ENCODE assay signal across 8 cellular contexts in genomic region chrY:7275751-7276150, GRCh38.
DNase-seq lines count a peak whose midpoint lies in the region; ATAC-seq and TF ChIP-seq lines count a peak whose summit lies in the region.
"Had no signal": no experiment of that assay in that cellular context is flagged by ENCODE, and none has a peak within 500 bp of the region (broad histone marks: within the 10 kb centered on the region; RNA-seq: fewer than 3 reads in every experiment).

No MANE protein-coding gene starts in this region.

- TF ChIP-seq CTCF in cardiac fibroblast (IDR thresholded peaks at IDR 0.05; ENCODE audit: low read depth, low read length), result no peak

- DNase-seq in CD4-positive, alpha-beta memory T cell, result no peak
- DNase-seq in HS-5 (ENCODE audit: low read depth), result peak; percentile 5
- DNase-seq in cardiac fibroblast (ENCODE audit: low read depth in 2 of 2), result peak; percentile 27 to 46
- no peak for DNase-seq in activated gamma-delta T cell (lab: John Stamatoyannopoulos, UW)
- no peak for DNase-seq in NCI-H1417 (lab: John Stamatoyannopoulos, UW)
- DNase-seq: NCI-H2171 had no signal

- no peaks in the 10 kb centered on the region for H3K9me3 Mint-ChIP-seq in CD4-positive, alpha-beta memory T cell

- peak overlapping the region; percentile 61 for H3K4me3 ChIP-seq in CD4-positive, alpha-beta memory T cell (ENCODE audit: low read length in 2 of 2)
- H3K4me3 ChIP-seq in cardiac fibroblast (replicated peaks in 1 of 2; ENCODE audit: low read depth in 2 of 2, low read length in 2 of 2), result peak overlapping the region; percentile 64 to 65
- peak overlapping the region; percentile 52 to 82 for H3K4me3 ChIP-seq in muscle layer of duodenum (ENCODE audit: low read depth in 1 of 2, low read length in 2 of 2)

- no peak for ATAC-seq in HG02678 (IDR thresholded peaks at IDR 0.05; ENCODE audit: unreplicated experiment)

- POLR2A ChIA-PET in CD4-positive, alpha-beta memory T cell (lab: Charles Lee; ENCODE audit: partially characterized antibody), result interaction anchor here (0.9 to 2.7 kb wide), 5 partner anchors 14 to 36 kb away, joined by 3 to 19 read pairs (median 7); no protein-coding TSS in a partner anchor

- intact Hi-C loops in CD4-positive, alpha-beta memory T cell (cut with micrococcal nuclease), result no loop called here

- H3K4me1 Mint-ChIP-seq in CD4-positive, alpha-beta memory T cell, result peaks cover 0 to 69% (median 8%) of the 10 kb centered on the region in 4 donors

- H3K36me3 Mint-ChIP-seq in CD4-positive, alpha-beta memory T cell, result peaks cover 0 to 22% of the 10 kb centered on the region in 2 donors

- H3K4me1 ChIP-seq in CD4-positive, alpha-beta memory T cell (ENCODE audit: insufficient read depth, low read length), result peaks cover 43% of the 10 kb centered on the region
- peaks cover 0 to 5% of the 10 kb centered on the region in 2 donors for H3K4me1 ChIP-seq in muscle layer of duodenum (ENCODE audit: control insufficient read depth in 1 of 2, insufficient read depth in 2 of 2, low read length in 2 of 2)

- H3K9me3 ChIP-seq in CD4-positive, alpha-beta memory T cell (ENCODE audit: control insufficient read depth in 1 of 2, low read length in 2 of 2), result no peaks in the 10 kb centered on the region
- no peaks in the 10 kb centered on the region for H3K9me3 ChIP-seq in muscle layer of duodenum (ENCODE audit: control insufficient read depth in 1 of 2, low read length in 2 of 2)

- no peaks in the 10 kb centered on the region for H3K27me3 Mint-ChIP-seq in CD4-positive, alpha-beta memory T cell

- CTCF ChIA-PET in CD4-positive, alpha-beta memory T cell (lab: Charles Lee; ENCODE audit: partially characterized antibody), result interaction anchor here (0.5 to 1.8 kb wide), 9 partner anchors 15 to 190 kb away, joined by 3 to 4 read pairs (median 3); no protein-coding TSS in a partner anchor

- H3K27me3 ChIP-seq in CD4-positive, alpha-beta memory T cell (ENCODE audit: insufficient read depth, low read length), result no peaks in the 10 kb centered on the region
- no peaks in the 10 kb centered on the region for H3K27me3 ChIP-seq in muscle layer of duodenum (ENCODE audit: low read depth, low read length)

- H3K36me3 ChIP-seq in CD4-positive, alpha-beta memory T cell (ENCODE audit: insufficient read depth, low read length), result no peaks in the 10 kb centered on the region
- H3K36me3 ChIP-seq in muscle layer of duodenum (ENCODE audit: control insufficient read depth in 1 of 2, insufficient read depth in 2 of 2, low read length in 2 of 2), result no peaks in the 10 kb centered on the region

- peak overlapping the region in 2 of 7 donors; percentile 81 to 95 for H3K27ac Mint-ChIP-seq in CD4-positive, alpha-beta memory T cell

- peak overlapping the region; percentile 61 for H3K27ac ChIP-seq in CD4-positive, alpha-beta memory T cell (ENCODE audit: low read depth, low read length)
- peak overlapping the region; percentile 60 for H3K27ac ChIP-seq in muscle layer of duodenum (ENCODE audit: low read length)

- peak overlapping the region in 2 of 8 donors; percentile 94 to 96 for H3K4me3 Mint-ChIP-seq in CD4-positive, alpha-beta memory T cell

Comparison
In these comparisons a context has a peak if more than half of its experiments do, and no peak if none do; other contexts are left out.
1. DNase-seq: peak in HS-5 (single experiment) and cardiac fibroblast (2 of 2); none in CD4-positive, alpha-beta memory T cell (0 of 5), activated gamma-delta T cell (single experiment) and NCI-H1417 (0 of 3).
2. Peak in every context shown above with its lines, with median percentiles within 50 percentile points of each other: H3K4me3 ChIP-seq.